Comparison of ENCODE assay signal across 1 cellular context in genomic region chr6:169810066-169810989, GRCh38.
TF ChIP-seq lines count a peak whose summit lies in the region.

No MANE protein-coding gene starts in this region.

TF ChIP-seq in IMR-90, 13 proteins besides CTCF, POLR2A, EP300 and RAD21:
- TF ChIP-seq MAZ (IDR thresholded peaks at IDR 0.05; ENCODE audit: borderline replicate concordance, low read depth, low read length) (no peak), SMC3 (IDR thresholded peaks at IDR 0.05; ENCODE audit: low read depth, low read length) (no peak), USF2 (IDR thresholded peaks at IDR 0.05; ENCODE audit: low read depth, low read length) (no peak), MAFK (IDR thresholded peaks at IDR 0.05; ENCODE audit: low read depth, low read length) (no peak), CEBPB (IDR thresholded peaks at IDR 0.05; ENCODE audit: low read depth, low read length) (no peak), NFE2L2 (IDR thresholded peaks at IDR 0.05; ENCODE audit: low read depth, low read length) (no peak), FOS (IDR thresholded peaks at IDR 0.05; ENCODE audit: low read depth, low read length) (no peak), RFX5 (IDR thresholded peaks at IDR 0.05; ENCODE audit: low read depth, low read length) (no peak), ELK1 (IDR thresholded peaks at IDR 0.05; ENCODE audit: borderline replicate concordance, low read depth, low read length) (no peak), BHLHE40 (IDR thresholded peaks at IDR 0.05; ENCODE audit: low read depth, low read length) (no peak), MXI1 (IDR thresholded peaks at IDR 0.05; ENCODE audit: borderline replicate concordance, low read depth, low read length) (no peak), RCOR1 (IDR thresholded peaks at IDR 0.05; ENCODE audit: insufficient replicate concordance, low read length) (no peak), CHD1 (IDR thresholded peaks at IDR 0.05; ENCODE audit: low read depth, low read length) (no peak)
